In genomic region chr2:158024288-158024898, GRCh38 we compare ENCODE assay signal across 8 cellular contexts.
DNase-seq lines count a peak whose midpoint lies in the region; ATAC-seq, FAIRE-seq and TF ChIP-seq lines count a peak whose summit lies in the region.

No MANE protein-coding gene starts in this region.

- H3K4me3 ChIP-seq in right lobe of liver: no peak overlapping the region

- FAIRE-seq in G401.6 (lab: Jason Lieb, UNC): peak; percentile 83

- no peaks in the 10 kb centered on the region for H3K36me3 Mint-ChIP-seq in activated B cell treated with CpG ODN at 0.5 μM for 24 hours (ENCODE audit: low read depth)
- no peaks in the 10 kb centered on the region for H3K36me3 Mint-ChIP-seq in central memory CD8-positive, alpha-beta T cell (ENCODE audit: insufficient read depth)

- no peaks in the 10 kb centered on the region for H3K9me3 ChIP-seq in right lobe of liver

- no peaks in the 10 kb centered on the region for H3K27me3 Mint-ChIP-seq in activated B cell treated with CpG ODN at 0.5 μM for 24 hours
- no peaks in the 10 kb centered on the region for H3K27me3 Mint-ChIP-seq in central memory CD8-positive, alpha-beta T cell

- no peak overlapping the region for H3K27ac Mint-ChIP-seq in activated B cell treated with CpG ODN at 0.5 μM for 24 hours
- no peak overlapping the region for H3K27ac Mint-ChIP-seq in central memory CD8-positive, alpha-beta T cell (ENCODE audit: low read depth)

- peak; percentile 69 for DNase-seq in NAMALWA (ENCODE audit: low spot score)
- no peak for DNase-seq in activated B cell treated with CpG ODN at 0.5 μM for 24 hours
- peak in 1 of 2 donors; percentile 18 for DNase-seq in central memory CD8-positive, alpha-beta T cell (ENCODE audit: low spot score in 2 of 2)
- peak in 2 of 3 donors; percentile 49 to 60 for DNase-seq in right lobe of liver
- DNase-seq in stimulated activated CD8-positive, alpha-beta memory T cell treated with anti-CD3 and anti-CD28 coated beads, Interleukin-4, amount 100 ng/mL, for 24 hours (ENCODE audit: low read depth): peak; percentile 26

- no peak overlapping the region for H3K4me3 Mint-ChIP-seq in activated B cell treated with CpG ODN at 0.5 μM for 24 hours
- no peak overlapping the region for H3K4me3 Mint-ChIP-seq in central memory CD8-positive, alpha-beta T cell

- POLR2A ChIA-PET in activated B cell treated with CpG ODN at 0.5 μM for 24 hours (lab: Charles Lee): no interaction called here

- H3K36me3 ChIP-seq in right lobe of liver: no peaks in the 10 kb centered on the region

- TF ChIP-seq CTCF in activated B cell treated with CpG ODN at 0.5 μM for 24 hours (IDR thresholded peaks at IDR 0.05) (peak; percentile 93), right lobe of liver (IDR thresholded peaks at IDR 0.05) (peak; percentile 76 to 88 (median 84))

- no peaks in the 10 kb centered on the region for H3K4me1 ChIP-seq in right lobe of liver

- TF ChIP-seq POLR2A in right lobe of liver (IDR thresholded peaks at IDR 0.05): no peak

- ATAC-seq in GM21723 (IDR thresholded peaks at IDR 0.05; ENCODE audit: unreplicated experiment) (peak; percentile 93), activated B cell treated with CpG ODN at 0.5 μM for 24 hours (ENCODE audit: low read depth) (peak; percentile 54), right lobe of liver (peak; percentile 82 to 88 (median 86)), GM21447 (IDR thresholded peaks at IDR 0.05; ENCODE audit: unreplicated experiment) (no peak)
- peak; percentile 60 for ATAC-seq in central memory CD8-positive, alpha-beta T cell (replicated peaks; ENCODE audit: extremely low read depth, poor library complexity, severe bottlenecking)

- intact Hi-C loops in activated B cell treated with CpG ODN at 0.5 μM for 24 hours (cut with micrococcal nuclease) (loop anchor here (1.0 kb wide), 3 partner anchors 721 to 1094 kb away; no protein-coding TSS in a partner anchor), right lobe of liver (cut with DNase I) (no loop called here)

- no peak overlapping the region for H3K27ac ChIP-seq in right lobe of liver

- no peaks in the 10 kb centered on the region for H3K4me1 Mint-ChIP-seq in activated B cell treated with CpG ODN at 0.5 μM for 24 hours
- H3K4me1 Mint-ChIP-seq in central memory CD8-positive, alpha-beta T cell: no peaks in the 10 kb centered on the region

- CTCF ChIA-PET in activated B cell treated with CpG ODN at 0.5 μM for 24 hours (lab: Charles Lee): interaction anchor here (0.6 to 5.3 kb wide), 21 partner anchors 10 to 732 kb away, joined by 3 to 86 read pairs (median 3); no protein-coding TSS in a partner anchor

- H3K27me3 ChIP-seq in right lobe of liver: no peaks in the 10 kb centered on the region

- WGBS in right lobe of liver (ENCODE audit: insufficient coverage, low coverage, low lambda C conversion rate, missing lambda C conversion rate): 0% methylated on average over 4 of the region's 4 CpGs

- no peaks in the 10 kb centered on the region for H3K9me3 Mint-ChIP-seq in activated B cell treated with CpG ODN at 0.5 μM for 24 hours
- no peaks in the 10 kb centered on the region for H3K9me3 Mint-ChIP-seq in central memory CD8-positive, alpha-beta T cell
